1 cellular context compared by ENCODE assay signal in genomic region chr19:1513492-1514294, GRCh38.
TF ChIP-seq lines count a peak whose summit lies in the region.

No MANE protein-coding gene starts in this region.

TF ChIP-seq in HepG2, 621 proteins besides CTCF, POLR2A, EP300 and RAD21 (continues in another document):
- no peak for TF ChIP-seq ZNF589 (CRISPR knock-in tag; conservative IDR thresholded peaks at IDR 0.05)
- TF ChIP-seq PHF21A (CRISPR knock-in tag; IDR thresholded peaks at IDR 0.05): no peak
- 0 out of 4 replicates have a peak, but pooled peaks of 1 of the 2 experiments have one; percentile 32 for TF ChIP-seq HMGXB4 (CRISPR knock-in tag; IDR thresholded peaks at IDR 0.05; ENCODE audit: borderline replicate concordance in 1 of 2, low read depth in 1 of 2)
- peak; percentile 34; the same call in 1 of the 2 replicates for TF ChIP-seq MAZ (IDR thresholded peaks at IDR 0.05; ENCODE audit: borderline replicate concordance, low read depth, low read length)
- TF ChIP-seq MAZ (CRISPR knock-in tag; IDR thresholded peaks at IDR 0.05; ENCODE audit: low read depth): 0 out of 2 replicates have a peak, but pooled peaks have one; percentile 28
- peak; percentile 20; the same call in 1 of the 2 replicates for TF ChIP-seq KDM1A (CRISPR knock-in tag; IDR thresholded peaks at IDR 0.05)
- TF ChIP-seq RFX3 (CRISPR knock-in tag; IDR thresholded peaks at IDR 0.05): no peak
- no peak for TF ChIP-seq ZNF75D (CRISPR knock-in tag; IDR thresholded peaks at IDR 0.05; ENCODE audit: borderline replicate concordance)
- TF ChIP-seq, protein P1, sequence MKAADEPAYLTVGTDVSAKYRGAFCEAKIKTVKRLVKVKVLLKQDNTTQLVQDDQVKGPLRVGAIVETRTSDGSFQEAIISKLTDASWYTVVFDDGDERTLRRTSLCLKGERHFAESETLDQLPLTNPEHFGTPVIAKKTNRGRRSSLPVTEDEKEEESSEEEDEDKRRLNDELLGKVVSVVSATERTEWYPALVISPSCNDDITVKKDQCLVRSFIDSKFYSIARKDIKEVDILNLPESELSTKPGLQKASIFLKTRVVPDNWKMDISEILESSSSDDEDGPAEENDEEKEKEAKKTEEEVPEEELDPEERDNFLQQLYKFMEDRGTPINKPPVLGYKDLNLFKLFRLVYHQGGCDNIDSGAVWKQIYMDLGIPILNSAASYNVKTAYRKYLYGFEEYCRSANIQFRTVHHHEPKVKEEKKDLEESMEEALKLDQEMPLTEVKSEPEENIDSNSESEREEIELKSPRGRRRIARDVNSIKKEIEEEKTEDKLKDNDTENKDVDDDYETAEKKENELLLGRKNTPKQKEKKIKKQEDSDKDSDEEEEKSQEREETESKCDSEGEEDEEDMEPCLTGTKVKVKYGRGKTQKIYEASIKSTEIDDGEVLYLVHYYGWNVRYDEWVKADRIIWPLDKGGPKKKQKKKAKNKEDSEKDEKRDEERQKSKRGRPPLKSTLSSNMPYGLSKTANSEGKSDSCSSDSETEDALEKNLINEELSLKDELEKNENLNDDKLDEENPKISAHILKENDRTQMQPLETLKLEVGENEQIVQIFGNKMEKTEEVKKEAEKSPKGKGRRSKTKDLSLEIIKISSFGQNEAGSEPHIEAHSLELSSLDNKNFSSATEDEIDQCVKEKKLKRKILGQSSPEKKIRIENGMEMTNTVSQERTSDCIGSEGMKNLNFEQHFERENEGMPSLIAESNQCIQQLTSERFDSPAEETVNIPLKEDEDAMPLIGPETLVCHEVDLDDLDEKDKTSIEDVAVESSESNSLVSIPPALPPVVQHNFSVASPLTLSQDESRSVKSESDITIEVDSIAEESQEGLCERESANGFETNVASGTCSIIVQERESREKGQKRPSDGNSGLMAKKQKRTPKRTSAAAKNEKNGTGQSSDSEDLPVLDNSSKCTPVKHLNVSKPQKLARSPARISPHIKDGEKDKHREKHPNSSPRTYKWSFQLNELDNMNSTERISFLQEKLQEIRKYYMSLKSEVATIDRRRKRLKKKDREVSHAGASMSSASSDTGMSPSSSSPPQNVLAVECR (CRISPR knock-in tag; IDR thresholded peaks at IDR 0.05; ENCODE audit: borderline replicate concordance): peak; percentile 32
- TF ChIP-seq ZFP36 (IDR thresholded peaks at IDR 0.05; ENCODE audit: borderline replicate concordance, low read depth, low read length, partially characterized antibody): peak; percentile 91
- TF ChIP-seq ZNF780A (CRISPR knock-in tag; IDR thresholded peaks at IDR 0.05): no peak
- TF ChIP-seq ATF3 (CRISPR knock-in tag; IDR thresholded peaks at IDR 0.05): peak; percentile 62; the same call in 1 of the 2 replicates
- peak; percentile 9 for TF ChIP-seq YY1 (IDR thresholded peaks at IDR 0.05; ENCODE audit: insufficient read depth, insufficient replicate concordance, low read depth, low read length)
- no peak for TF ChIP-seq SALL1 (CRISPR knock-in tag; IDR thresholded peaks at IDR 0.05)
- peak; percentile 81 for TF ChIP-seq ZMYM3 (CRISPR knock-in tag; IDR thresholded peaks at IDR 0.05)
- TF ChIP-seq ZMAT3 (CRISPR knock-in tag; conservative IDR thresholded peaks at IDR 0.05): no peak
- 0 out of 2 replicates have a peak, but pooled peaks have one; percentile 28 for TF ChIP-seq ZIK1 (CRISPR knock-in tag; IDR thresholded peaks at IDR 0.05; ENCODE audit: borderline replicate concordance, low read depth)
- TF ChIP-seq SIN3A (IDR thresholded peaks at IDR 0.05; ENCODE audit: borderline replicate concordance, low read depth, low read length): peak; percentile 11; the same call in 1 of the 2 replicates
- TF ChIP-seq NR3C1 (CRISPR knock-in tag; IDR thresholded peaks at IDR 0.05): no peak
- TF ChIP-seq ZFP1 (CRISPR knock-in tag; IDR thresholded peaks at IDR 0.05): no peak
- TF ChIP-seq ADNP (CRISPR knock-in tag; IDR thresholded peaks at IDR 0.05): peak; percentile 77
- no peak for TF ChIP-seq BORCS8-MEF2B (CRISPR knock-in tag; IDR thresholded peaks at IDR 0.05)
- TF ChIP-seq MED1 (CRISPR knock-in tag; IDR thresholded peaks at IDR 0.05): no peak
- no peak for TF ChIP-seq HMGA1 (CRISPR knock-in tag; conservative IDR thresholded peaks at IDR 0.05)
- TF ChIP-seq ZBTB7A (CRISPR knock-in tag; IDR thresholded peaks at IDR 0.05): peak; percentile 43; the same call in 1 of the 2 replicates
- TF ChIP-seq, protein P2, sequence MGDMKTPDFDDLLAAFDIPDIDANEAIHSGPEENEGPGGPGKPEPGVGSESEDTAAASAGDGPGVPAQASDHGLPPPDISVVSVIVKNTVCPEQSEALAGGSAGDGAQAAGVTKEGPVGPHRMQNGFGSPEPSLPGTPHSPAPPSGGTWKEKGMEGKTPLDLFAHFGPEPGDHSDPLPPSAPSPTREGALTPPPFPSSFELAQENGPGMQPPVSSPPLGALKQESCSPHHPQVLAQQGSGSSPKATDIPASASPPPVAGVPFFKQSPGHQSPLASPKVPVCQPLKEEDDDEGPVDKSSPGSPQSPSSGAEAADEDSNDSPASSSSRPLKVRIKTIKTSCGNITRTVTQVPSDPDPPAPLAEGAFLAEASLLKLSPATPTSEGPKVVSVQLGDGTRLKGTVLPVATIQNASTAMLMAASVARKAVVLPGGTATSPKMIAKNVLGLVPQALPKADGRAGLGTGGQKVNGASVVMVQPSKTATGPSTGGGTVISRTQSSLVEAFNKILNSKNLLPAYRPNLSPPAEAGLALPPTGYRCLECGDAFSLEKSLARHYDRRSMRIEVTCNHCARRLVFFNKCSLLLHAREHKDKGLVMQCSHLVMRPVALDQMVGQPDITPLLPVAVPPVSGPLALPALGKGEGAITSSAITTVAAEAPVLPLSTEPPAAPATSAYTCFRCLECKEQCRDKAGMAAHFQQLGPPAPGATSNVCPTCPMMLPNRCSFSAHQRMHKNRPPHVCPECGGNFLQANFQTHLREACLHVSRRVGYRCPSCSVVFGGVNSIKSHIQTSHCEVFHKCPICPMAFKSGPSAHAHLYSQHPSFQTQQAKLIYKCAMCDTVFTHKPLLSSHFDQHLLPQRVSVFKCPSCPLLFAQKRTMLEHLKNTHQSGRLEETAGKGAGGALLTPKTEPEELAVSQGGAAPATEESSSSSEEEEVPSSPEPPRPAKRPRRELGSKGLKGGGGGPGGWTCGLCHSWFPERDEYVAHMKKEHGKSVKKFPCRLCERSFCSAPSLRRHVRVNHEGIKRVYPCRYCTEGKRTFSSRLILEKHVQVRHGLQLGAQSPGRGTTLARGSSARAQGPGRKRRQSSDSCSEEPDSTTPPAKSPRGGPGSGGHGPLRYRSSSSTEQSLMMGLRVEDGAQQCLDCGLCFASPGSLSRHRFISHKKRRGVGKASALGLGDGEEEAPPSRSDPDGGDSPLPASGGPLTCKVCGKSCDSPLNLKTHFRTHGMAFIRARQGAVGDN (CRISPR knock-in tag; IDR thresholded peaks at IDR 0.05): peak; percentile 10; the same call in 1 of the 2 replicates
- peak; percentile 21 for TF ChIP-seq XRCC5 (optimal IDR thresholded peaks at IDR 0.05; ENCODE audit: low read length)
- TF ChIP-seq ZNF274 (CRISPR knock-in tag; IDR thresholded peaks at IDR 0.05): peak; percentile 26; the same call in 1 of the 2 replicates
- peak; percentile 76 for TF ChIP-seq ZKSCAN1 (IDR thresholded peaks at IDR 0.05; ENCODE audit: low read length)
- TF ChIP-seq ARNT2 (CRISPR knock-in tag; IDR thresholded peaks at IDR 0.05; ENCODE audit: low read depth): no peak
- TF ChIP-seq ZNF891 (CRISPR knock-in tag; IDR thresholded peaks at IDR 0.05): no peak
- TF ChIP-seq SMAD9 (CRISPR knock-in tag; IDR thresholded peaks at IDR 0.05): no peak
- no peak for TF ChIP-seq TP53 (CRISPR knock-in tag; conservative IDR thresholded peaks at IDR 0.05)
- TF ChIP-seq ZKSCAN8 (CRISPR knock-in tag; IDR thresholded peaks at IDR 0.05; ENCODE audit: borderline replicate concordance): peak; percentile 25; the same call in 1 of the 2 replicates
- no peak for TF ChIP-seq BCL6 (CRISPR knock-in tag; IDR thresholded peaks at IDR 0.05)
- TF ChIP-seq, protein P3, sequence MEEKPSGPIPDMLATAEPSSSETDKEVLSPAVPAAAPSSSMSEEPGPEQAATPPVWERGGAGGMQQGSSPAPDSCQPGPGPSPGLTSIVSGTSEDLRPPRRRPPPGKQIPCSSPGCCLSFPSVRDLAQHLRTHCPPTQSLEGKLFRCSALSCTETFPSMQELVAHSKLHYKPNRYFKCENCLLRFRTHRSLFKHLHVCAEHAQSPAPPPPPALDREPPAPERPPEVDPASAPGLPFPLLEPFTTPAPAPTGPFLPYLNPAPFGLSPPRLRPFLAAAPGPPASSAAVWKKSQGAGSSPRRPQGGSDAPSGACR (CRISPR knock-in tag; IDR thresholded peaks at IDR 0.05): 0 out of 2 replicates have a peak, but pooled peaks have one; percentile 56
- TF ChIP-seq, protein P4, sequence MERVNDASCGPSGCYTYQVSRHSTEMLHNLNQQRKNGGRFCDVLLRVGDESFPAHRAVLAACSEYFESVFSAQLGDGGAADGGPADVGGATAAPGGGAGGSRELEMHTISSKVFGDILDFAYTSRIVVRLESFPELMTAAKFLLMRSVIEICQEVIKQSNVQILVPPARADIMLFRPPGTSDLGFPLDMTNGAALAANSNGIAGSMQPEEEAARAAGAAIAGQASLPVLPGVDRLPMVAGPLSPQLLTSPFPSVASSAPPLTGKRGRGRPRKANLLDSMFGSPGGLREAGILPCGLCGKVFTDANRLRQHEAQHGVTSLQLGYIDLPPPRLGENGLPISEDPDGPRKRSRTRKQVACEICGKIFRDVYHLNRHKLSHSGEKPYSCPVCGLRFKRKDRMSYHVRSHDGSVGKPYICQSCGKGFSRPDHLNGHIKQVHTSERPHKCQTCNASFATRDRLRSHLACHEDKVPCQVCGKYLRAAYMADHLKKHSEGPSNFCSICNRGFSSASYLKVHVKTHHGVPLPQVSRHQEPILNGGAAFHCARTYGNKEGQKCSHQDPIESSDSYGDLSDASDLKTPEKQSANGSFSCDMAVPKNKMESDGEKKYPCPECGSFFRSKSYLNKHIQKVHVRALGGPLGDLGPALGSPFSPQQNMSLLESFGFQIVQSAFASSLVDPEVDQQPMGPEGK (CRISPR knock-in tag; IDR thresholded peaks at IDR 0.05): 0 out of 2 replicates have a peak, but pooled peaks have one; percentile 35
- TF ChIP-seq SOX13 (IDR thresholded peaks at IDR 0.05): no peak
- TF ChIP-seq SOX13 (CRISPR knock-in tag; conservative IDR thresholded peaks at IDR 0.05 in 1 of 2, IDR thresholded peaks at IDR 0.05 in 1 of 2): no peak
- no peak for TF ChIP-seq LCORL (IDR thresholded peaks at IDR 0.05)
- peak; percentile 54; the same call in 1 of the 2 replicates for TF ChIP-seq LCORL (CRISPR knock-in tag; IDR thresholded peaks at IDR 0.05)
- TF ChIP-seq NFYC (CRISPR knock-in tag; IDR thresholded peaks at IDR 0.05): no peak
- no peak for TF ChIP-seq U2AF1 (optimal IDR thresholded peaks at IDR 0.05; ENCODE audit: low read depth, low read length)
- TF ChIP-seq, protein P5, sequence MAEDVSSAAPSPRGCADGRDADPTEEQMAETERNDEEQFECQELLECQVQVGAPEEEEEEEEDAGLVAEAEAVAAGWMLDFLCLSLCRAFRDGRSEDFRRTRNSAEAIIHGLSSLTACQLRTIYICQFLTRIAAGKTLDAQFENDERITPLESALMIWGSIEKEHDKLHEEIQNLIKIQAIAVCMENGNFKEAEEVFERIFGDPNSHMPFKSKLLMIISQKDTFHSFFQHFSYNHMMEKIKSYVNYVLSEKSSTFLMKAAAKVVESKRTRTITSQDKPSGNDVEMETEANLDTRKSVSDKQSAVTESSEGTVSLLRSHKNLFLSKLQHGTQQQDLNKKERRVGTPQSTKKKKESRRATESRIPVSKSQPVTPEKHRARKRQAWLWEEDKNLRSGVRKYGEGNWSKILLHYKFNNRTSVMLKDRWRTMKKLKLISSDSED (CRISPR knock-in tag; IDR thresholded peaks at IDR 0.05): no peak
- TF ChIP-seq, protein P6, sequence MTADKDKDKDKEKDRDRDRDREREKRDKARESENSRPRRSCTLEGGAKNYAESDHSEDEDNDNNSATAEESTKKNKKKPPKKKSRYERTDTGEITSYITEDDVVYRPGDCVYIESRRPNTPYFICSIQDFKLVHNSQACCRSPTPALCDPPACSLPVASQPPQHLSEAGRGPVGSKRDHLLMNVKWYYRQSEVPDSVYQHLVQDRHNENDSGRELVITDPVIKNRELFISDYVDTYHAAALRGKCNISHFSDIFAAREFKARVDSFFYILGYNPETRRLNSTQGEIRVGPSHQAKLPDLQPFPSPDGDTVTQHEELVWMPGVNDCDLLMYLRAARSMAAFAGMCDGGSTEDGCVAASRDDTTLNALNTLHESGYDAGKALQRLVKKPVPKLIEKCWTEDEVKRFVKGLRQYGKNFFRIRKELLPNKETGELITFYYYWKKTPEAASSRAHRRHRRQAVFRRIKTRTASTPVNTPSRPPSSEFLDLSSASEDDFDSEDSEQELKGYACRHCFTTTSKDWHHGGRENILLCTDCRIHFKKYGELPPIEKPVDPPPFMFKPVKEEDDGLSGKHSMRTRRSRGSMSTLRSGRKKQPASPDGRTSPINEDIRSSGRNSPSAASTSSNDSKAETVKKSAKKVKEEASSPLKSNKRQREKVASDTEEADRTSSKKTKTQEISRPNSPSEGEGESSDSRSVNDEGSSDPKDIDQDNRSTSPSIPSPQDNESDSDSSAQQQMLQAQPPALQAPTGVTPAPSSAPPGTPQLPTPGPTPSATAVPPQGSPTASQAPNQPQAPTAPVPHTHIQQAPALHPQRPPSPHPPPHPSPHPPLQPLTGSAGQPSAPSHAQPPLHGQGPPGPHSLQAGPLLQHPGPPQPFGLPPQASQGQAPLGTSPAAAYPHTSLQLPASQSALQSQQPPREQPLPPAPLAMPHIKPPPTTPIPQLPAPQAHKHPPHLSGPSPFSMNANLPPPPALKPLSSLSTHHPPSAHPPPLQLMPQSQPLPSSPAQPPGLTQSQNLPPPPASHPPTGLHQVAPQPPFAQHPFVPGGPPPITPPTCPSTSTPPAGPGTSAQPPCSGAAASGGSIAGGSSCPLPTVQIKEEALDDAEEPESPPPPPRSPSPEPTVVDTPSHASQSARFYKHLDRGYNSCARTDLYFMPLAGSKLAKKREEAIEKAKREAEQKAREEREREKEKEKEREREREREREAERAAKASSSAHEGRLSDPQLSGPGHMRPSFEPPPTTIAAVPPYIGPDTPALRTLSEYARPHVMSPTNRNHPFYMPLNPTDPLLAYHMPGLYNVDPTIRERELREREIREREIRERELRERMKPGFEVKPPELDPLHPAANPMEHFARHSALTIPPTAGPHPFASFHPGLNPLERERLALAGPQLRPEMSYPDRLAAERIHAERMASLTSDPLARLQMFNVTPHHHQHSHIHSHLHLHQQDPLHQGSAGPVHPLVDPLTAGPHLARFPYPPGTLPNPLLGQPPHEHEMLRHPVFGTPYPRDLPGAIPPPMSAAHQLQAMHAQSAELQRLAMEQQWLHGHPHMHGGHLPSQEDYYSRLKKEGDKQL (CRISPR knock-in tag; IDR thresholded peaks at IDR 0.05; ENCODE audit: low read depth): no peak
- TF ChIP-seq STAG1 (CRISPR knock-in tag; IDR thresholded peaks at IDR 0.05): peak; percentile 49
